24 cellular contexts compared by ENCODE assay signal in genomic region chr1:200989337-200989736, GRCh38. TPM values are rescaled to one million over a fixed set of nuclear protein-coding genes. Genes with fewer than 3 reads are reported as not detected.
DNase-seq lines count a peak whose midpoint lies in the region; ATAC-seq, FAIRE-seq and TF ChIP-seq lines count a peak whose summit lies in the region.
"Had no signal": no experiment of that assay in that cellular context is flagged by ENCODE, and none has a peak within 500 bp of the region (broad histone marks: within the 10 kb centered on the region; RNA-seq: fewer than 3 reads in every experiment).

No MANE protein-coding gene starts in this region.

- no TSS peak for BruUV-seq in K562 (replicated peaks; lab: Mats Ljungman, UMichigan)

- peaks cover 0 to 10% of the 10 kb centered on the region in 2 experiments; a peak in 1 of 5 replicates for H3K4me1 ChIP-seq in K562 (replicated peaks in 1 of 2; ENCODE audit: control insufficient read depth in 2 of 2, insufficient read depth in 2 of 2, low read length in 2 of 2)
- H3K4me1 ChIP-seq: Peyer's patch had no signal

- no peak overlapping the region for H3K27ac ChIP-seq in K562 (ENCODE audit: extremely low read depth, low read depth, low read length)
- H3K27ac ChIP-seq: GM23248, Peyer's patch had no signal

- WGBS in K562 (ENCODE audit: insufficient coverage, low coverage, missing lambda C conversion rate) = 38% methylated on average over 4 of the region's 4 CpGs

- no peak overlapping the region for H3K4me3 ChIP-seq in K562
- H3K4me3 ChIP-seq: GM23248, Peyer's patch had no signal

- H3K9me1 ChIP-seq in K562 (ENCODE audit: control insufficient read depth, insufficient read depth, low read length) = no peaks in the 10 kb centered on the region

- intact Hi-C loops in K562 (cut with micrococcal nuclease) = no loop called here

- no peaks in the 10 kb centered on the region for H3K27me3 ChIP-seq in K562 (ENCODE audit: control insufficient read depth in 2 of 2, insufficient read depth in 2 of 2, low read length in 2 of 2)
- H3K27me3 ChIP-seq: Peyer's patch had no signal

- no peak for DNase-seq in activated naive CD8-positive, alpha-beta T cell treated with anti-CD3 and anti-CD28 coated beads, Interleukin-2, amount 10 ng/mL, durations not matched to agents 7 days and 5 days
- DNase-seq in activated naive CD8-positive, alpha-beta T cell treated with anti-CD3 and anti-CD28 coated beads for 36 hours = no peak
- no peak for DNase-seq in HTR-8/SVneo (ENCODE audit: insufficient read length, low spot score)
- no peak for DNase-seq in K562 (ENCODE audit: extremely low read depth in 1 of 4, low spot score in 3 of 4)
- peak; percentile 42 for DNase-seq in stimulated activated naive B cell treated with anti-CD40 and anti-IgM and Interleukin-4, amounts not matched to agents 10 μg/mL and 1 μg/mL and 100 μg/mL, for 72 hours
- no peak for DNase-seq in DMS53 treated with DMSO at 0.1 percent for 48 hours (lab: John Stamatoyannopoulos, UW; ENCODE audit: unreplicated experiment)
- DNase-seq: C1 segment of cervical spinal cord, Calu3, DMS153, GM23248, H7, NCI-H1092, NCI-H1417 treated with DMSO at 0.1 percent for 48 hours, NCI-H1694 treated with DMSO at 0.1 percent for 48 hours, NCI-H2081, NCI-H2227 treated with DMSO at 0.1 percent for 48 hours, NCI-H526 treated with DMSO at 0.1 percent for 48 hours, OCI-M1, Peyer's patch, SHP77 treated with DMSO at 0.1 percent for 48 hours had no signal

- H4K20me1 ChIP-seq in K562 (replicated peaks; ENCODE audit: control insufficient read depth, insufficient read depth, low read length) = 0 out of 2 replicates have a peak, but pooled peaks cover 2% of the 10 kb centered on the region

- peak overlapping the region; percentile 38 for H3K27ac Mint-ChIP-seq in activated naive CD8-positive, alpha-beta T cell treated with anti-CD3 and anti-CD28 coated beads, Interleukin-2, amount 10 ng/mL, durations not matched to agents 7 days and 5 days
- no peak overlapping the region for H3K27ac Mint-ChIP-seq in activated naive CD8-positive, alpha-beta T cell treated with anti-CD3 and anti-CD28 coated beads for 36 hours
- peak overlapping the region; percentile 77 for H3K27ac Mint-ChIP-seq in stimulated activated naive B cell treated with anti-CD40 and anti-IgM and Interleukin-4, amounts not matched to agents 10 μg/mL and 1 μg/mL and 100 μg/mL, for 72 hours

- no peak overlapping the region for H3K4me2 ChIP-seq in K562 (ENCODE audit: insufficient read depth, low read length)

- no peak for TF ChIP-seq CTCF in K562 (IDR thresholded peaks at IDR 0.05 in 2 of 3, conservative IDR thresholded peaks at IDR 0.05 in 1 of 3; ENCODE audit: insufficient read depth in 2 of 3, low read depth in 1 of 3, low read length in 3 of 3)

- in situ Hi-C loops in K562 (cut with MboI) = no loop called here

- no peaks in the 10 kb centered on the region for H3K79me2 ChIP-seq in K562 (ENCODE audit: control insufficient read depth, insufficient read depth, low read length)

- no peak for TF ChIP-seq EP300 in K562 (IDR thresholded peaks at IDR 0.05; ENCODE audit: low read length)

- H3K36me3 Mint-ChIP-seq in activated naive CD8-positive, alpha-beta T cell treated with anti-CD3 and anti-CD28 coated beads, Interleukin-2, amount 10 ng/mL, durations not matched to agents 7 days and 5 days = peaks cover 22% of the 10 kb centered on the region
- peaks cover 16% of the 10 kb centered on the region for H3K36me3 Mint-ChIP-seq in activated naive CD8-positive, alpha-beta T cell treated with anti-CD3 and anti-CD28 coated beads for 36 hours
- peaks cover 32 to 55% of the 10 kb centered on the region in 2 donors for H3K36me3 Mint-ChIP-seq in stimulated activated naive B cell treated with anti-CD40 and anti-IgM and Interleukin-4, amounts not matched to agents 10 μg/mL and 1 μg/mL and 100 μg/mL, for 72 hours
- H3K36me3 Mint-ChIP-seq: IgD-negative memory B cell had no signal

- no peak for TF ChIP-seq RAD21 in K562 (CRISPR knock-in tag; conservative IDR thresholded peaks at IDR 0.05 in 1 of 2, IDR thresholded peaks at IDR 0.05 in 1 of 2)

- H2AFZ ChIP-seq in K562 (ENCODE audit: low read depth, low read length) = no peak overlapping the region
- H2AFZ ChIP-seq: GM23248 had no signal

- CTCF ChIA-PET in K562 (lab: Yijun Ruan, JAX; ENCODE audit: low intra/inter-chr PET ratio) = no interaction called here

- TF ChIP-seq POLR2A in K562 (conservative IDR thresholded peaks at IDR 0.05) = no peak

- peaks cover 2% of the 10 kb centered on the region; the same call in 1 of the 3 replicates for H3K36me3 ChIP-seq in K562 (ENCODE audit: control insufficient read depth, insufficient read depth, low read length)

- H3K27me3 Mint-ChIP-seq in activated naive CD8-positive, alpha-beta T cell treated with anti-CD3 and anti-CD28 coated beads, Interleukin-2, amount 10 ng/mL, durations not matched to agents 7 days and 5 days = no peaks in the 10 kb centered on the region
- no peaks in the 10 kb centered on the region for H3K27me3 Mint-ChIP-seq in activated naive CD8-positive, alpha-beta T cell treated with anti-CD3 and anti-CD28 coated beads for 36 hours
- no peaks in the 10 kb centered on the region for H3K27me3 Mint-ChIP-seq in stimulated activated naive B cell treated with anti-CD40 and anti-IgM and Interleukin-4, amounts not matched to agents 10 μg/mL and 1 μg/mL and 100 μg/mL, for 72 hours
- H3K27me3 Mint-ChIP-seq: IgD-negative memory B cell had no signal

- no peaks in the 10 kb centered on the region for H3K9me3 ChIP-seq in K562 (replicated peaks; ENCODE audit: control insufficient read depth, insufficient read depth, low read depth, low read length)
- H3K9me3 ChIP-seq: Peyer's patch had no signal

- FAIRE-seq in HTR-8/SVneo (lab: Jason Lieb, UNC) = peak; percentile 13
- FAIRE-seq in K562 (lab: Jason Lieb, UNC) = peak; percentile 48
- FAIRE-seq: A204.1 had no signal

- no peaks in the 10 kb centered on the region for H3K9me3 Mint-ChIP-seq in activated naive CD8-positive, alpha-beta T cell treated with anti-CD3 and anti-CD28 coated beads, Interleukin-2, amount 10 ng/mL, durations not matched to agents 7 days and 5 days
- H3K9me3 Mint-ChIP-seq in activated naive CD8-positive, alpha-beta T cell treated with anti-CD3 and anti-CD28 coated beads for 36 hours = no peaks in the 10 kb centered on the region
- H3K9me3 Mint-ChIP-seq in stimulated activated naive B cell treated with anti-CD40 and anti-IgM and Interleukin-4, amounts not matched to agents 10 μg/mL and 1 μg/mL and 100 μg/mL, for 72 hours = no peaks in the 10 kb centered on the region
- H3K9me3 Mint-ChIP-seq: IgD-negative memory B cell had no signal

- peaks cover 2% of the 10 kb centered on the region for H3K4me1 Mint-ChIP-seq in activated naive CD8-positive, alpha-beta T cell treated with anti-CD3 and anti-CD28 coated beads, Interleukin-2, amount 10 ng/mL, durations not matched to agents 7 days and 5 days
- no peaks in the 10 kb centered on the region for H3K4me1 Mint-ChIP-seq in activated naive CD8-positive, alpha-beta T cell treated with anti-CD3 and anti-CD28 coated beads for 36 hours
- peaks cover 9 to 11% of the 10 kb centered on the region in 2 donors for H3K4me1 Mint-ChIP-seq in stimulated activated naive B cell treated with anti-CD40 and anti-IgM and Interleukin-4, amounts not matched to agents 10 μg/mL and 1 μg/mL and 100 μg/mL, for 72 hours

- no peak for ATAC-seq in activated naive CD8-positive, alpha-beta T cell treated with anti-CD3 and anti-CD28 coated beads, Interleukin-2, amount 10 ng/mL, durations not matched to agents 7 days and 5 days (ENCODE audit: low read depth)
- ATAC-seq in K562 (no peak), HG03175 (IDR thresholded peaks at IDR 0.05; ENCODE audit: unreplicated experiment) (no peak), HG02870 (IDR thresholded peaks at IDR 0.05; ENCODE audit: unreplicated experiment) (no peak)
- ATAC-seq in stimulated activated naive B cell treated with anti-CD40 and anti-IgM and Interleukin-4, amounts not matched to agents 10 μg/mL and 1 μg/mL and 100 μg/mL, for 72 hours (replicated peaks) = peak; percentile 91 to 92

- POLR2A ChIA-PET in activated naive CD8-positive, alpha-beta T cell treated with anti-CD3 and anti-CD28 coated beads, Interleukin-2, amount 10 ng/mL, durations not matched to agents 7 days and 5 days (lab: Charles Lee) = no interaction called here
- POLR2A ChIA-PET in K562 (lab: Yijun Ruan, JAX) = interaction anchor here (2.1 kb wide), 1 partner anchor 14 kb away, joined by 6 read pairs; no protein-coding TSS in a partner anchor

- no peak overlapping the region for H3K9ac ChIP-seq in K562 (ENCODE audit: insufficient read depth in 1 of 2, low read depth in 2 of 2, low read length in 2 of 2)
- H3K9ac ChIP-seq: GM23248 had no signal

- no peak overlapping the region for H3K4me3 Mint-ChIP-seq in activated naive CD8-positive, alpha-beta T cell treated with anti-CD3 and anti-CD28 coated beads, Interleukin-2, amount 10 ng/mL, durations not matched to agents 7 days and 5 days
- no peak overlapping the region for H3K4me3 Mint-ChIP-seq in activated naive CD8-positive, alpha-beta T cell treated with anti-CD3 and anti-CD28 coated beads for 36 hours
- peak overlapping the region in 1 of 2 donors; percentile 6 for H3K4me3 Mint-ChIP-seq in stimulated activated naive B cell treated with anti-CD40 and anti-IgM and Interleukin-4, amounts not matched to agents 10 μg/mL and 1 μg/mL and 100 μg/mL, for 72 hours

RNA-seq across cellular contexts. Expression of gene KIF21B, which starts 34.2 kb away (rescaled TPM):
- 100 to 1,000 TPM; 143 TPM for total RNA-seq in activated naive CD8-positive, alpha-beta T cell treated with anti-CD3 and anti-CD28 coated beads, Interleukin-2, amount 10 ng/mL, durations not matched to agents 7 days and 5 days
- 10 to 100 TPM; 55.7 to 56.2 TPM for total RNA-seq in activated naive CD8-positive, alpha-beta T cell treated with anti-CD3 and anti-CD28 coated beads for 36 hours
- 31.5 and 80.0 TPM in 2 replicates for total RNA-seq in K562 (2011; cell fraction: chromatin; rRNA removed; ENCODE audit: low replicate concordance)
- 28.8 and 39.0 TPM in 2 replicates for total RNA-seq in K562 (2011; cell fraction: nucleolus; rRNA removed)
- total RNA-seq in K562 (2011; cell fraction: nucleoplasm; rRNA removed) = 28.9 and 35.9 TPM in 2 replicates
- total RNA-seq in K562 (2014; rRNA removed) = 5.9 and 8.4 TPM in 2 replicates
- total RNA-seq in K562 (2014; rRNA removed; fragmentation: Illumina TruSeq; extraction: Trizol) = 2.8 and 3.3 TPM in 2 replicates
- total RNA-seq in K562 (2015; rRNA removed; fragmentation: Illumina TruSeq; extraction: Trizol) = 3.1 and 3.3 TPM in 2 replicates
- total RNA-seq in K562 (2021) = 11.5 and 13.4 TPM in 2 replicates
- 7.8 and 15.2 TPM in 2 replicates for polyA plus RNA-seq in K562 (2011; rRNA removed)
- 12.7 and 14.0 TPM in 2 replicates for polyA plus RNA-seq in K562 (2011; cell fraction: cytosol; rRNA removed)
- polyA plus RNA-seq in K562 (2011; cell fraction: nucleus; rRNA removed) = 44.2 and 45.1 TPM in 2 replicates
- polyA plus RNA-seq in K562 (2012) = 7.8 and 10.5 TPM in 2 replicates
- 7.3 and 9.6 TPM in 2 replicates for polyA plus RNA-seq in K562 (2014; fragmentation: Illumina TruSeq; extraction: Trizol)
- under 1 TPM; 0.46 to 0.48 TPM for polyA plus RNA-seq in K562 (2014; fragmentation: Nextera tagmentation; extraction: Ambion mirVana)
- 6.3 and 7.5 TPM in 2 replicates for polyA plus RNA-seq in K562 (2014; rRNA removed)
- 13.9 and 15.1 TPM in 2 replicates for polyA minus RNA-seq in K562 (2011; rRNA and poly(A)+ RNA removed)
- 11.5 and 22.6 TPM in 2 replicates for polyA minus RNA-seq in K562 (2011; cell fraction: cytosol; rRNA and poly(A)+ RNA removed)
- 22.5 and 38.5 TPM in 2 replicates for polyA minus RNA-seq in K562 (2011; cell fraction: nucleus; rRNA and poly(A)+ RNA removed)
- total RNA-seq: GM23248 had no signal

Comparison
In these comparisons a context has a peak if more than half of its experiments do, and no peak if none do; other contexts are left out.
1. ATAC-seq: peak in stimulated activated naive B cell treated with anti-CD40 and anti-IgM and Interleukin-4, amounts not matched to agents 10 μg/mL and 1 μg/mL and 100 μg/mL, for 72 hours (2 of 2); none in activated naive CD8-positive, alpha-beta T cell treated with anti-CD3 and anti-CD28 coated beads, Interleukin-2, amount 10 ng/mL, durations not matched to agents 7 days and 5 days (single experiment), K562 (single experiment), HG03175 (single experiment) and HG02870 (single experiment).